33 cellular contexts compared by ENCODE assay signal in the genomic region with DNA sequence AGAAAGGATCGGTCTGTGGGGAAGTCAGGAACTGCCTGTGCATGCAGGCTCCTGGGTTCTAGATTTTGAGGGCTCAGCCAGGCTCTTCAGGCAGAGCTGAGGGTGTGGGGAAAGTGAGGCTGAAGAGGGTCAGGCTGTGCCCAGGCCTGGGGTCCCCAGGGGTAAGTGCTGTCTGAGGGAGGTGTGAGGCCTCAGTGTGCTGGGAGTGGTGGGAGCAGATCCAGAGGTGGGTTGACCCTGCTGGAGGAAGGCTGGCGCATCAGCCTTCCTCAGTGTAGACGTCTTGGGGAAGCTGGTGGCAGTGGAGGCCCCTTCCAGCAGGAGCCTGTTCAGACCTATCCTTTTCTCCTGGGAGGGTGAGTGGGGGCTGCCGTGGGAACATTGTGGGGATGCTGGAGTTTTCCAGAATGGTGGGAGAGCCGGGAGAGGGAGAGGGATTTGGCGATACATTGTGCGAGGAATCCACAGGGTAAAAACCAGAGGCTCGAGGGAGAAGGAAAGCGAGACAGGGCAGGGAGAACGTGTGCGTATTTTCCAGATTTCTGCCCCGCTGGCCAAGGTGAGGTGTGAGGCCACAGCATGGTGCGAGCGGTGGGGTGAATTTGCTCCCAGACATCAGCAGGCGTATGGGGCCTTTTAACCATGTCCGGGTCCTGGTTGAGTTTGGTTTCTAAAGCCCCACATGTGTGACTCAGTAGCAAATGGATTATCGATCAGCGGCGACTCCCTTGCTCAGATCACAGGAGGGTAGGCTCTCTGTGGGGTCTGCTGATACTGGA.
"Had no signal": no experiment of that assay in that cellular context is flagged by ENCODE, and none has a peak within 500 bp of the region (broad histone marks: within the 10 kb centered on the region; RNA-seq: fewer than 3 reads in every experiment).

No MANE protein-coding gene starts in this region.

- H3K4me1 ChIP-seq: adrenal gland, body of pancreas, breast epithelium, Peyer's patch, SJSA1 had no signal

- H3K4me3 ChIP-seq: adrenal gland, body of pancreas, breast epithelium, MG63, Peyer's patch, SJSA1 had no signal

- H3K4me2 ChIP-seq: SK-N-SH had no signal

- H3K9ac ChIP-seq: SK-N-SH had no signal

- H3K36me3 ChIP-seq: adrenal gland, breast epithelium, MG63, Peyer's patch, SJSA1 had no signal

- H3K27ac ChIP-seq: adrenal gland, body of pancreas, breast epithelium, Peyer's patch, SJSA1 had no signal

- H3K27me3 ChIP-seq: adrenal gland, MG63, Peyer's patch had no signal

- H3K9me3 ChIP-seq: adrenal gland, body of pancreas, breast epithelium, MG63, Peyer's patch, SJSA1, SK-N-SH had no signal

- FAIRE-seq: astrocyte had no signal

- DNase-seq: activated B cell treated with CpG ODN at 0.5 μM for 24 hours; activated CD4-positive, alpha-beta memory T cell treated with anti-CD3 and anti-CD28 coated beads for 36 hours; activated CD4-positive, alpha-beta T cell treated with anti-CD3 and anti-CD28 coated beads for 4 hours; activated CD4-positive, alpha-beta T cell treated with anti-CD3 and anti-CD28 coated beads, Interleukin-2, amount 50 U/mL, for 1 hour; activated CD4-positive, CD25-positive, alpha-beta regulatory T cell treated with anti-CD3 and anti-CD28 coated beads, Interleukin-2, amount 50 U/mL, for 72 hours; activated CD8-positive, alpha-beta memory T cell treated with anti-CD3 and anti-CD28 coated beads, Interleukin-2, amount 50 U/mL, for 4 hours; activated gamma-delta T cell treated with Interleukin-2 at 50 U/mL for 16 hours; activated naive CD4-positive, alpha-beta T cell treated with anti-CD3 and anti-CD28 coated beads for 36 hours; activated T-cell treated with anti-CD3 and anti-CD28 coated beads for 4 hours; activated T-cell treated with anti-CD3 and anti-CD28 coated beads, Interleukin-2, amount 50 U/mL, for 4 hours; adrenal gland; body of pancreas; caudate nucleus; Kasumi-1; KG1; MG63; NCI-H1092; NCI-H1436 treated with DMSO at 0.1 percent for 48 hours; NCI-H1694 treated with DMSO at 0.1 percent for 48 hours; NCI-H2029; NCI-H345; NCI-H526; NCI-H748 treated with DMSO at 0.1 percent for 48 hours; NK-92 treated with Interleukin-12 subunit alpha and Interleukin-12 subunit beta, amount 100 ng/mL, for 24 hours; PC-3; Peyer's patch; RPMI8226; SHP77 treated with DMSO at 0.1 percent for 48 hours; SK-N-SH had no signal

- ATAC-seq: activated naive CD4-positive, alpha-beta T cell treated with anti-CD3 and anti-CD28 coated beads, Interleukin-2, amount 50 U/mL, for 72 hours; activated T-cell treated with anti-CD3 and anti-CD28 coated beads, Interleukin-2, amount 50 U/mL, for 4 hours; body of pancreas; PC-3 had no signal
